ENCODE assay signal across 17 cellular contexts in the genomic region with DNA sequence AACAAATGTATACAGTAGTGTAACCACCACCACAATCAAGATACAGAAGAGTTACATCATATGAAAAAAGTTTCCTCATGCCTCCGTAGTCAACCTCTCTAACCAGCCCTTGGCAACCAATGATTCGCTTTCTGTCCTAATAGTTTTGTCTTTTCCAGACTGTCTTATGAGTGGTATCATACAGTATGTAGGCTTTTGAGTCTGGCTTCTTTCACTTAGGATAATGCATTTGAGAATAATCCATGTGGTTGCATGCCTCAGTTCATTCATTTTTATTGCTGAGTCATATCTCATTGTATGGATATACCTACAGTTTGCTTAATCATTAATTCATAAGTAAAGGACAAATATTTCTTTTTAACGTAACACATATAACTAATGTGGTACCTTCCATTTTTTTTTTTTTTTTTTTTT.
A peak's percentile ranks its signal among the peaks of the same experiment; 100 is the strongest.
DNase-seq lines count a peak whose midpoint lies in the region; ATAC-seq, FAIRE-seq and TF ChIP-seq lines count a peak whose summit lies in the region.
"Had no signal": no experiment of that assay in that cellular context is flagged by ENCODE, and none has a peak within 500 bp of the region (broad histone marks: within the 10 kb centered on the region; RNA-seq: fewer than 3 reads in every experiment).

No MANE protein-coding gene starts in this region.

- in situ Hi-C loops in HepG2 (cut with HindIII; ENCODE audit: extremely low pct_ligation_motif_present, low pct_unique_long_range_greater_than_20kb): no loop called here

- TF ChIP-seq EP300 in HepG2 (IDR thresholded peaks at IDR 0.05; ENCODE audit: low read depth in 2 of 2, low read length in 2 of 2) (no peak), HepG2 (CRISPR knock-in tag; IDR thresholded peaks at IDR 0.05; ENCODE audit: borderline replicate concordance) (no peak), sigmoid colon (IDR thresholded peaks at IDR 0.05) (no peak)

- TF ChIP-seq RAD21 in HepG2 (CRISPR knock-in tag; IDR thresholded peaks at IDR 0.05): no peak

- CTCF ChIA-PET in HepG2 (lab: Yijun Ruan, JAX; ENCODE audit: low intra/inter-chr PET ratio, low total read pairs): no interaction called here

- no peak overlapping the region for H3K4me3 ChIP-seq in HepG2 (replicated peaks in 1 of 3; ENCODE audit: insufficient read depth in 1 of 3, low read depth in 2 of 3, low read length in 3 of 3)
- H3K4me3 ChIP-seq in right lobe of liver: no peak overlapping the region
- H3K4me3 ChIP-seq in epithelial cell of esophagus (ENCODE audit: low read length): no peak overlapping the region
- H3K4me3 ChIP-seq in right cardiac atrium (ENCODE audit: low read length): no peak overlapping the region
- H3K4me3 ChIP-seq in H7 (ENCODE audit: insufficient read depth, low read depth, low read length): no peak overlapping the region
- H3K4me3 ChIP-seq in sigmoid colon: no peak overlapping the region
- H3K4me3 ChIP-seq: PC-9, thoracic aorta had no signal

- TF ChIP-seq POLR2A in HepG2 (IDR thresholded peaks at IDR 0.05; ENCODE audit: insufficient read depth in 1 of 2, low read depth in 2 of 2, low read length in 2 of 2) (no peak), right lobe of liver (IDR thresholded peaks at IDR 0.05) (no peak), sigmoid colon (IDR thresholded peaks at IDR 0.05) (no peak)

- FAIRE-seq in HepG2 (lab: Jason Lieb, UNC): no peak
- FAIRE-seq in RCC 7860 (lab: Jason Lieb, UNC): peak; percentile 84
- FAIRE-seq: GM12892, H54 had no signal

- WGBS in HepG2 (ENCODE audit: low lambda C conversion rate): 11% methylated on average over 3 of the region's 3 CpGs
- WGBS in right lobe of liver (ENCODE audit: insufficient coverage, low coverage, low lambda C conversion rate, missing lambda C conversion rate): 72% methylated on average over 3 of the region's 3 CpGs
- 81% methylated on average over 3 of the region's 3 CpGs for WGBS in right cardiac atrium
- 83 to 93% methylated on average over 3 of the region's 3 CpGs for WGBS in sigmoid colon, 2 donors

- H3K36me3 ChIP-seq in HepG2 (replicated peaks in 1 of 2; ENCODE audit: control insufficient read depth in 1 of 2, insufficient read depth in 2 of 2, low read length in 2 of 2) (no peaks in the 10 kb centered on the region), right lobe of liver (no peaks in the 10 kb centered on the region), H7 (replicated peaks; ENCODE audit: control insufficient read depth, insufficient read depth, low read length) (no peaks in the 10 kb centered on the region), sigmoid colon (no peaks in the 10 kb centered on the region)
- H3K36me3 ChIP-seq: thoracic aorta had no signal

- intact Hi-C loops in HepG2 (cut with micrococcal nuclease; ENCODE audit: unreplicated experiment) (no loop called here), right lobe of liver (cut with DNase I) (no loop called here), right cardiac atrium (cut with DNase I) (no loop called here), sigmoid colon (cut with DNase I) (no loop called here)

- H3K9ac ChIP-seq in HepG2 (ENCODE audit: insufficient read depth, low read depth, low read length): no peak overlapping the region

- ATAC-seq in HepG2 (no peak), right lobe of liver (no peak), right cardiac atrium (no peak)

- BruUV-seq in HepG2 (replicated peaks; lab: Mats Ljungman, UMichigan): no TSS peak

- no peaks in the 10 kb centered on the region for H3K4me1 ChIP-seq in HepG2 (ENCODE audit: insufficient read depth, low read length)
- no peaks in the 10 kb centered on the region for H3K4me1 ChIP-seq in right lobe of liver
- H3K4me1 ChIP-seq in right cardiac atrium (ENCODE audit: control insufficient read depth, insufficient read depth, low read length): no peaks in the 10 kb centered on the region
- H3K4me1 ChIP-seq in sigmoid colon: no peaks in the 10 kb centered on the region

- no peaks in the 10 kb centered on the region for H3K9me3 ChIP-seq in HepG2 (ENCODE audit: low read length)
- H3K9me3 ChIP-seq in right lobe of liver: no peaks in the 10 kb centered on the region
- no peaks in the 10 kb centered on the region for H3K9me3 ChIP-seq in right cardiac atrium (ENCODE audit: control insufficient read depth, low read length)
- H3K9me3 ChIP-seq in sigmoid colon: no peaks in the 10 kb centered on the region
- H3K9me3 ChIP-seq: thoracic aorta had no signal

- no peaks in the 10 kb centered on the region for H4K20me1 ChIP-seq in HepG2 (ENCODE audit: insufficient read depth, low read length)

- no peak overlapping the region for H3K4me2 ChIP-seq in HepG2 (ENCODE audit: low read depth, low read length)
- H3K4me2 ChIP-seq: PC-9 had no signal

- POLR2A ChIA-PET in HepG2 (lab: Yijun Ruan, JAX): no interaction called here

- TF ChIP-seq CTCF in HepG2 (CRISPR knock-in tag; IDR thresholded peaks at IDR 0.05): no peak
- TF ChIP-seq CTCF in right lobe of liver (IDR thresholded peaks at IDR 0.05): no peak
- no peak for TF ChIP-seq CTCF in epithelial cell of esophagus (IDR thresholded peaks at IDR 0.05; ENCODE audit: insufficient read depth, low read depth, low read length, missing control alignments)
- no peak for TF ChIP-seq CTCF in sigmoid colon (IDR thresholded peaks at IDR 0.05)

- H3K27ac ChIP-seq in HepG2 (ENCODE audit: extremely low read length, insufficient read depth, low read length): no peak overlapping the region
- no peak overlapping the region for H3K27ac ChIP-seq in right lobe of liver
- no peak overlapping the region for H3K27ac ChIP-seq in right cardiac atrium (ENCODE audit: low read length)
- no peak overlapping the region for H3K27ac ChIP-seq in sigmoid colon
- H3K27ac ChIP-seq: PC-9, thoracic aorta had no signal

- DNase-seq in HepG2 (ENCODE audit: low spot score) (no peak), right lobe of liver (no peak), RCC 7860 (ENCODE audit: low spot score) (peak; percentile 84), epithelial cell of esophagus (ENCODE audit: low read depth) (peak; percentile 84), stromal cell of bone marrow (ENCODE audit: low read depth) (peak; percentile 14), right cardiac atrium (no peak), H7 (no peak), sigmoid colon (no peak)
- DNase-seq: GDM1, midbrain, NCI-H187 treated with DMSO at 0.1 percent for 48 hours, NCI-H524 treated with DMSO at 0.1 percent for 48 hours, nucleus accumbens, PC-9 had no signal

- H3K27me3 ChIP-seq in HepG2 (ENCODE audit: control insufficient read depth in 1 of 2, insufficient read depth in 2 of 2, low read length in 2 of 2): no peaks in the 10 kb centered on the region
- no peaks in the 10 kb centered on the region for H3K27me3 ChIP-seq in right lobe of liver
- H3K27me3 ChIP-seq in right cardiac atrium (ENCODE audit: control insufficient read depth, insufficient read depth): no peaks in the 10 kb centered on the region
- no peaks in the 10 kb centered on the region for H3K27me3 ChIP-seq in H7 (ENCODE audit: control insufficient read depth, insufficient read depth, low read length)
- H3K27me3 ChIP-seq in sigmoid colon: no peaks in the 10 kb centered on the region

- no peaks in the 10 kb centered on the region for H3K79me2 ChIP-seq in HepG2 (ENCODE audit: insufficient read depth, low read length)

- H2AFZ ChIP-seq in HepG2 (ENCODE audit: low read length): no peak overlapping the region
- H2AFZ ChIP-seq: PC-9 had no signal

TF ChIP-seq in HepG2, 621 proteins besides CTCF, POLR2A, EP300 and RAD21 (continues in another document):
- TF ChIP-seq RFX5 (IDR thresholded peaks at IDR 0.05; ENCODE audit: low read depth, low read length) (0 out of 2 replicates have a peak, but pooled peaks have one; percentile 14), ZMYM2 (CRISPR knock-in tag; IDR thresholded peaks at IDR 0.05) (no peak), ZNF230 (CRISPR knock-in tag; IDR thresholded peaks at IDR 0.05) (no peak), GLMP (CRISPR knock-in tag; IDR thresholded peaks at IDR 0.05; ENCODE audit: borderline replicate concordance) (no peak), GMEB2 (CRISPR knock-in tag; IDR thresholded peaks at IDR 0.05; ENCODE audit: low read depth) (no peak), ZNF567 (CRISPR knock-in tag; IDR thresholded peaks at IDR 0.05; ENCODE audit: borderline replicate concordance) (no peak), ZNF629 (CRISPR knock-in tag; conservative IDR thresholded peaks at IDR 0.05) (no peak), ZNF598 (CRISPR knock-in tag; IDR thresholded peaks at IDR 0.05; ENCODE audit: borderline replicate concordance) (no peak), ZNF253 (CRISPR knock-in tag; IDR thresholded peaks at IDR 0.05; ENCODE audit: borderline replicate concordance) (no peak), MAFK (conservative IDR thresholded peaks at IDR 0.05 in 1 of 2, IDR thresholded peaks at IDR 0.05 in 1 of 2; ENCODE audit: low read length in 2 of 2) (peak; percentile 76 to 79; a peak in 3 of 4 replicates)

Comparison
In these comparisons a context has a peak if more than half of its experiments do, and no peak if none do; other contexts are left out.
1. DNase-seq: peak in RCC 7860 (single experiment), epithelial cell of esophagus (single experiment) and stromal cell of bone marrow (single experiment); none in HepG2 (single experiment), right lobe of liver (0 of 3), right cardiac atrium (0 of 3), H7 (single experiment) and sigmoid colon (single experiment).